Comparison of ENCODE assay signal across 18 cellular contexts in genomic region chr13:110360598-110360997, GRCh38. TPM values are rescaled to one million over a fixed set of nuclear protein-coding genes. Genes with fewer than 3 reads are reported as not detected.
DNase-seq lines count a peak whose midpoint lies in the region; ATAC-seq and TF ChIP-seq lines count a peak whose summit lies in the region.
"Had no signal": no experiment of that assay in that cellular context is flagged by ENCODE, and none has a peak within 500 bp of the region (broad histone marks: within the 10 kb centered on the region; RNA-seq: fewer than 3 reads in every experiment).

No MANE protein-coding gene starts in this region.

- ATAC-seq in psoas muscle (no peak), HG03135 (IDR thresholded peaks at IDR 0.05; ENCODE audit: unreplicated experiment) (no peak), GM19351 (IDR thresholded peaks at IDR 0.05; ENCODE audit: unreplicated experiment) (no peak)
- ATAC-seq in naive thymus-derived CD8-positive, alpha-beta T cell, result no peak
- ATAC-seq: A549 had no signal

- peak overlapping the region; percentile 52 for H3K27ac ChIP-seq in A673 (ENCODE audit: low read depth, low read length, poor library complexity, severe bottlenecking)
- H3K27ac ChIP-seq in hepatocyte, result peak overlapping the region; percentile 7
- peak overlapping the region; percentile 13 for H3K27ac ChIP-seq in psoas muscle
- H3K27ac ChIP-seq: A549, SK-N-MC had no signal

- no peaks in the 10 kb centered on the region for H3K9me3 Mint-ChIP-seq in naive thymus-derived CD8-positive, alpha-beta T cell
- H3K9me3 Mint-ChIP-seq: CD8-positive, alpha-beta memory T cell; central memory CD8-positive, alpha-beta T cell had no signal

- H3K27me3 ChIP-seq in A673 (replicated peaks; ENCODE audit: insufficient read depth, low read depth, low read length, poor library complexity), result no peaks in the 10 kb centered on the region
- no peaks in the 10 kb centered on the region for H3K27me3 ChIP-seq in hepatocyte
- peaks cover 0 to 10% (median 0%) of the 10 kb centered on the region in 3 donors for H3K27me3 ChIP-seq in psoas muscle (ENCODE audit: insufficient read depth in 3 of 3, low read length in 2 of 3)

- POLR2A ChIA-PET in A673 (lab: Charles Lee; ENCODE audit: low non-redundant PET), result no interaction called here
- POLR2A ChIA-PET in naive thymus-derived CD8-positive, alpha-beta T cell (lab: Charles Lee), result no interaction called here

- H3K27ac Mint-ChIP-seq in naive thymus-derived CD8-positive, alpha-beta T cell, result no peak overlapping the region
- H3K27ac Mint-ChIP-seq: activated naive CD8-positive, alpha-beta T cell; CD8-positive, alpha-beta memory T cell; progenitor cell of endocrine pancreas had no signal

- H3K4me3 ChIP-seq in A673 (ENCODE audit: low read depth, low read length, poor library complexity, severe bottlenecking), result no peak overlapping the region
- no peak overlapping the region for H3K4me3 ChIP-seq in hepatocyte
- no peak overlapping the region for H3K4me3 ChIP-seq in psoas muscle
- H3K4me3 ChIP-seq: A549, SK-N-MC had no signal

- intact Hi-C loops in A673 (cut with micrococcal nuclease; ENCODE audit: unreplicated experiment), result loop anchor here (5.0 kb wide), 1 partner anchor 53 kb away; the partner anchor contains the start of genes COL4A1 and COL4A2
- intact Hi-C loops in psoas muscle (cut with DNase I), result no loop called here

- H3K4me1 ChIP-seq in A673 (ENCODE audit: insufficient read depth, low read length, poor library complexity, severe bottlenecking) (peaks cover 21% of the 10 kb centered on the region), hepatocyte (ENCODE audit: insufficient read depth) (no peaks in the 10 kb centered on the region), psoas muscle (no peaks in the 10 kb centered on the region)
- H3K4me1 ChIP-seq: A549 had no signal

- H3K4me2 ChIP-seq in hepatocyte, result no peak overlapping the region
- H3K4me2 ChIP-seq: A549 had no signal

- H3K9me2 ChIP-seq in hepatocyte (replicated peaks; ENCODE audit: insufficient read depth), result no peaks in the 10 kb centered on the region

- CTCF ChIA-PET in A673 (lab: Charles Lee), result no interaction called here

- TF ChIP-seq CTCF in A673 (conservative IDR thresholded peaks at IDR 0.05; ENCODE audit: low read depth, low read length) (no peak), hepatocyte (IDR thresholded peaks at IDR 0.05; ENCODE audit: poor library complexity) (no peak), psoas muscle (IDR thresholded peaks at IDR 0.05) (no peak)

- no peak overlapping the region for H3K4me3 Mint-ChIP-seq in naive thymus-derived CD8-positive, alpha-beta T cell
- H3K4me3 Mint-ChIP-seq: activated naive CD8-positive, alpha-beta T cell; CD8-positive, alpha-beta memory T cell; central memory CD8-positive, alpha-beta T cell had no signal

- WGBS in hepatocyte (ENCODE audit: low lambda C conversion rate, missing lambda C conversion rate), result 72% methylated on average over 11 of the region's 11 CpGs
- WGBS in psoas muscle, 3 donors, result 69 to 74% (median 72%) methylated on average over 11 of the region's 11 CpGs

- peaks cover 0 to 25% (median 7%) of the 10 kb centered on the region in 5 donors for H3K27me3 Mint-ChIP-seq in naive thymus-derived CD8-positive, alpha-beta T cell
- H3K27me3 Mint-ChIP-seq: progenitor cell of endocrine pancreas had no signal

- H3K36me3 ChIP-seq in A673 (ENCODE audit: insufficient read depth, low read length, poor library complexity, severe bottlenecking), result no peaks in the 10 kb centered on the region
- H3K36me3 ChIP-seq in hepatocyte (replicated peaks; ENCODE audit: insufficient read depth, low read depth), result no peaks in the 10 kb centered on the region
- peaks cover 0 to 3% of the 10 kb centered on the region in 2 donors for H3K36me3 ChIP-seq in psoas muscle (ENCODE audit: insufficient read depth in 1 of 2, low read depth in 1 of 2)

- no peak overlapping the region for H2AFZ ChIP-seq in hepatocyte

- H3K79me2 ChIP-seq in hepatocyte, result no peaks in the 10 kb centered on the region

- H3K9me3 ChIP-seq in A673 (ENCODE audit: low read depth, low read length, poor library complexity, severe bottlenecking) (no peaks in the 10 kb centered on the region), hepatocyte (ENCODE audit: low read depth) (no peaks in the 10 kb centered on the region), psoas muscle (no peaks in the 10 kb centered on the region)
- H3K9me3 ChIP-seq: A549 had no signal

- H4K20me1 ChIP-seq in hepatocyte (ENCODE audit: insufficient read depth, poor library complexity, severe bottlenecking), result no peaks in the 10 kb centered on the region

- H3K4me1 Mint-ChIP-seq in naive thymus-derived CD8-positive, alpha-beta T cell, result peaks cover 0 to 2% (median 0%) of the 10 kb centered on the region in 4 donors
- H3K4me1 Mint-ChIP-seq: CD8-positive, alpha-beta memory T cell; central memory CD8-positive, alpha-beta T cell had no signal

- BruUV-seq in A673 (replicated peaks; lab: Mats Ljungman, UMichigan), result no TSS peak

- H3K36me3 Mint-ChIP-seq in naive thymus-derived CD8-positive, alpha-beta T cell, result no peaks in the 10 kb centered on the region
- H3K36me3 Mint-ChIP-seq: activated naive CD8-positive, alpha-beta T cell; CD8-positive, alpha-beta memory T cell had no signal

- DNase-seq in A673 (ENCODE audit: low spot score), result peak; percentile 31
- peak; percentile 49 for DNase-seq in SK-N-DZ (ENCODE audit: low spot score)
- no peak for DNase-seq in hepatocyte (ENCODE audit: low spot score)
- DNase-seq in psoas muscle, result no peak
- DNase-seq in naive thymus-derived CD8-positive, alpha-beta T cell, result no peak
- DNase-seq in NAMALWA (ENCODE audit: low spot score), result no peak
- DNase-seq: activated T-cell treated with anti-CD3 and anti-CD28 coated beads, Interleukin-2, amount 50 U/mL, for 1 hour; CD8-positive, alpha-beta memory T cell; Kasumi-1; NCI-H146; NCI-H446 treated with DMSO at 0.1 percent for 48 hours had no signal

RNA-seq across cellular contexts. Expression of gene COL4A2, which starts 53.5 kb away (rescaled TPM):
- total RNA-seq in A673 (2021) (184 and 193 TPM in 2 replicates), hepatocyte (126 and 171 TPM in 2 replicates), psoas muscle (10 to 100 TPM; 49.1 to 64.0 (median 59.9) TPM)
- 65.4 and 81.9 TPM in 2 replicates for polyA plus RNA-seq in SK-N-DZ (2014; cell fraction: cytosol; rRNA removed)
- polyA plus RNA-seq in SK-N-DZ (2014; cell fraction: nucleus; rRNA removed), result 108 and 116 TPM in 2 replicates
- polyA plus RNA-seq in hepatocyte (220 and 221 TPM in 2 replicates), psoas muscle (10 to 100 TPM; 25.8 to 84.5 (median 37.9) TPM)
- not detected for total RNA-seq in naive thymus-derived CD8-positive, alpha-beta T cell
- not detected for polyA plus RNA-seq in naive thymus-derived CD8-positive, alpha-beta T cell
- total RNA-seq: CD8-positive, alpha-beta memory T cell had no signal
- polyA plus RNA-seq: CD8-positive, alpha-beta memory T cell had no signal

RNA-seq across cellular contexts. Expression of gene COL4A1, which starts 53.6 kb away (rescaled TPM):
- 83.9 and 86.0 TPM in 2 replicates for total RNA-seq in A673 (2021)
- 47.5 and 48.2 TPM in 2 replicates for polyA plus RNA-seq in SK-N-DZ (2014; cell fraction: cytosol; rRNA removed)
- 44.8 and 49.1 TPM in 2 replicates for polyA plus RNA-seq in SK-N-DZ (2014; cell fraction: nucleus; rRNA removed)
- 223 and 269 TPM in 2 replicates for total RNA-seq in hepatocyte
- polyA plus RNA-seq in hepatocyte, result 138 and 140 TPM in 2 replicates
- total RNA-seq in psoas muscle, result 100 to 1,000 TPM in 2 of 4 donors, 10 to 100 TPM in 2; 87.3 to 127 (median 110) TPM
- 100 to 1,000 TPM in 1 of 3 donors, 10 to 100 TPM in 2; 39.0 to 115 (median 60.2) TPM for polyA plus RNA-seq in psoas muscle
- total RNA-seq in naive thymus-derived CD8-positive, alpha-beta T cell, result not detected
- not detected for polyA plus RNA-seq in naive thymus-derived CD8-positive, alpha-beta T cell
- total RNA-seq: CD8-positive, alpha-beta memory T cell had no signal
- polyA plus RNA-seq: CD8-positive, alpha-beta memory T cell had no signal

Comparison
In these comparisons a context has a peak if more than half of its experiments do, and no peak if none do; other contexts are left out.
1. DNase-seq: peak in A673 (single experiment) and SK-N-DZ (single experiment); none in hepatocyte (single experiment), psoas muscle (0 of 2), naive thymus-derived CD8-positive, alpha-beta T cell (0 of 10) and NAMALWA (single experiment).
2. RNA of gene COL4A2, which starts 53.5 kb away (total RNA-seq): 184 to 193 TPM in A673, 126 to 171 TPM in hepatocyte and 49.1 to 64.0 TPM in psoas muscle; not detected in naive thymus-derived CD8-positive, alpha-beta T cell; every median in the first group is over 10 times any median in the second.
3. RNA of gene COL4A1, which starts 53.6 kb away (total RNA-seq): 223 to 269 TPM in hepatocyte, 87.3 to 127 TPM in psoas muscle and 83.9 to 86.0 TPM in A673; not detected in naive thymus-derived CD8-positive, alpha-beta T cell; every median in the first group is over 10 times any median in the second.
4. Peak in every context shown above with its lines, with median percentiles within 50 percentile points of each other: H3K27ac ChIP-seq.